Comparison of ENCODE assay signal across 8 cellular contexts in genomic region chr16:20901441-20902112, GRCh38. TPM values are rescaled to one million over a fixed set of nuclear protein-coding genes. Genes with fewer than 3 reads are reported as not detected.
DNase-seq lines count a peak whose midpoint lies in the region; ATAC-seq and TF ChIP-seq lines count a peak whose summit lies in the region.

No MANE protein-coding gene starts in this region.

- H3K4me3 Mint-ChIP-seq in Caco-2 (ENCODE audit: unreplicated experiment) = peak overlapping the region; percentile 74
- peak overlapping the region; percentile 90 for H3K4me3 Mint-ChIP-seq in activated T-cell treated with anti-CD3 and anti-CD28 coated beads, Interleukin-2, amount 50 U/mL, for 24 hours
- H3K4me3 Mint-ChIP-seq in natural killer cell treated with Interleukin-12 subunit alpha and Interleukin-12 subunit beta and Interleukin-15 and Interleukin-18, amount 100 ng/mL, for 72 hours = peak overlapping the region; percentile 95

- H3K4me3 ChIP-seq in Caco-2 (ENCODE audit: low read depth, low read length) = peak overlapping the region; percentile 68
- H3K4me3 ChIP-seq in fibroblast of villous mesenchyme (ENCODE audit: low read depth, low read length) = peak overlapping the region; percentile 97

- H3K36me3 Mint-ChIP-seq in Caco-2 (ENCODE audit: insufficient read depth, unreplicated experiment) = peaks cover 50% of the 10 kb centered on the region
- H3K36me3 Mint-ChIP-seq in activated T-cell treated with anti-CD3 and anti-CD28 coated beads, Interleukin-2, amount 50 U/mL, for 24 hours (ENCODE audit: low read depth) = peaks cover 56% of the 10 kb centered on the region
- H3K36me3 Mint-ChIP-seq in natural killer cell treated with Interleukin-12 subunit alpha and Interleukin-12 subunit beta and Interleukin-15 and Interleukin-18, amount 100 ng/mL, for 72 hours = peaks cover 54% of the 10 kb centered on the region

- peaks cover 63% of the 10 kb centered on the region for H3K4me1 ChIP-seq in Caco-2

- POLR2A ChIA-PET in Caco-2 (lab: Charles Lee) = no interaction called here

- CTCF ChIA-PET in Caco-2 (lab: Charles Lee) = no interaction called here

- H3K27me3 Mint-ChIP-seq in Caco-2 (ENCODE audit: insufficient read depth, unreplicated experiment) = no peaks in the 10 kb centered on the region
- no peaks in the 10 kb centered on the region for H3K27me3 Mint-ChIP-seq in activated T-cell treated with anti-CD3 and anti-CD28 coated beads, Interleukin-2, amount 50 U/mL, for 24 hours
- no peaks in the 10 kb centered on the region for H3K27me3 Mint-ChIP-seq in natural killer cell treated with Interleukin-12 subunit alpha and Interleukin-12 subunit beta and Interleukin-15 and Interleukin-18, amount 100 ng/mL, for 72 hours

- TF ChIP-seq CTCF in Caco-2 (IDR thresholded peaks at IDR 0.05; ENCODE audit: insufficient read depth in 1 of 2, low read depth in 1 of 2, low read length in 1 of 2, severe bottlenecking in 1 of 2, unreplicated experiment in 1 of 2) (no peak), fibroblast of villous mesenchyme (IDR thresholded peaks at IDR 0.05; ENCODE audit: insufficient read depth, low read depth, low read length) (no peak)

- TSS peak; percentile 33 for BruUV-seq in Caco-2 (replicated peaks; lab: Mats Ljungman, UMichigan)

- no peaks in the 10 kb centered on the region for H3K9me3 ChIP-seq in Caco-2

- DNase-seq in Caco-2 = peak; percentile 78 to 79
- DNase-seq in NCI-H510A (lab: John Stamatoyannopoulos, UW) = peak; percentile 35
- DNase-seq in activated T-cell treated with anti-CD3 and anti-CD28 coated beads, Interleukin-2, amount 50 U/mL, for 24 hours = peak; percentile 45
- DNase-seq in fibroblast of villous mesenchyme (ENCODE audit: low read depth) = peak; percentile 60
- peak; percentile 62 for DNase-seq in natural killer cell treated with Interleukin-12 subunit alpha and Interleukin-12 subunit beta and Interleukin-15 and Interleukin-18, amount 100 ng/mL, for 72 hours (ENCODE audit: low spot score)

- H3K27ac Mint-ChIP-seq in Caco-2 (ENCODE audit: unreplicated experiment) = peak overlapping the region; percentile 93
- peak overlapping the region; percentile 98 for H3K27ac Mint-ChIP-seq in activated T-cell treated with anti-CD3 and anti-CD28 coated beads, Interleukin-2, amount 50 U/mL, for 24 hours
- peak overlapping the region; percentile 98 for H3K27ac Mint-ChIP-seq in natural killer cell treated with Interleukin-12 subunit alpha and Interleukin-12 subunit beta and Interleukin-15 and Interleukin-18, amount 100 ng/mL, for 72 hours

- H3K4me1 Mint-ChIP-seq in Caco-2 (ENCODE audit: low read depth, unreplicated experiment) = peaks cover 64% of the 10 kb centered on the region
- peaks cover 74% of the 10 kb centered on the region for H3K4me1 Mint-ChIP-seq in activated T-cell treated with anti-CD3 and anti-CD28 coated beads, Interleukin-2, amount 50 U/mL, for 24 hours (ENCODE audit: low read depth)
- peaks cover 76 to 84% of the 10 kb centered on the region in 2 donors for H3K4me1 Mint-ChIP-seq in natural killer cell treated with Interleukin-12 subunit alpha and Interleukin-12 subunit beta and Interleukin-15 and Interleukin-18, amount 100 ng/mL, for 72 hours (ENCODE audit: low read depth in 2 of 2)

- H3K27me3 ChIP-seq in Caco-2 (replicated peaks; ENCODE audit: control insufficient read depth, insufficient read depth, low read length) = no peaks in the 10 kb centered on the region

- no peaks in the 10 kb centered on the region for H3K9me3 Mint-ChIP-seq in Caco-2 (ENCODE audit: unreplicated experiment)
- H3K9me3 Mint-ChIP-seq in activated T-cell treated with anti-CD3 and anti-CD28 coated beads, Interleukin-2, amount 50 U/mL, for 24 hours = no peaks in the 10 kb centered on the region
- no peaks in the 10 kb centered on the region for H3K9me3 Mint-ChIP-seq in natural killer cell treated with Interleukin-12 subunit alpha and Interleukin-12 subunit beta and Interleukin-15 and Interleukin-18, amount 100 ng/mL, for 72 hours

- intact Hi-C loops in Caco-2 (cut with micrococcal nuclease; ENCODE audit: unreplicated experiment) = loop anchor here (5.0 kb wide), 2 partner anchors 51 to 181 kb away; no protein-coding TSS in a partner anchor

- no peaks in the 10 kb centered on the region for H3K36me3 ChIP-seq in Caco-2 (ENCODE audit: control insufficient read depth, insufficient read depth, low read length)

- ATAC-seq in GM19468 (IDR thresholded peaks at IDR 0.05; ENCODE audit: extremely low read depth, unreplicated experiment) (peak; percentile 20), HG03520 (IDR thresholded peaks at IDR 0.05; ENCODE audit: unreplicated experiment) (no peak), HG02571 (IDR thresholded peaks at IDR 0.05; ENCODE audit: unreplicated experiment) (no peak)
- ATAC-seq in natural killer cell treated with Interleukin-12 subunit alpha and Interleukin-12 subunit beta and Interleukin-15 and Interleukin-18, amount 100 ng/mL, for 72 hours = peak in 1 of 2 donors; percentile 8

RNA-seq across cellular contexts. Expression of gene LYRM1, which starts 1.0 kb away (rescaled TPM):
- total RNA-seq in Caco-2 (2022) (40.3 and 46.1 TPM in 2 replicates), fibroblast of villous mesenchyme (28.0 and 59.2 TPM in 2 replicates)
- total RNA-seq in natural killer cell treated with Interleukin-12 subunit alpha and Interleukin-12 subunit beta and Interleukin-15 and Interleukin-18, amount 100 ng/mL, for 72 hours = 10 to 100 TPM; 39.0 to 52.2 TPM

RNA-seq across cellular contexts. Expression of gene DCUN1D3, which starts 1.4 kb away (rescaled TPM):
- total RNA-seq in Caco-2 (2022) = 16.4 and 19.2 TPM in 2 replicates
- 24.5 and 52.2 TPM in 2 replicates for total RNA-seq in fibroblast of villous mesenchyme
- total RNA-seq in natural killer cell treated with Interleukin-12 subunit alpha and Interleukin-12 subunit beta and Interleukin-15 and Interleukin-18, amount 100 ng/mL, for 72 hours = 10 to 100 TPM; 36.7 to 47.4 TPM
